In genomic region chr5:141640698-141641097, GRCh38 we compare ENCODE assay signal across 18 cellular contexts.
"Had no signal": no experiment of that assay in that cellular context is flagged by ENCODE, and none has a peak within 500 bp of the region (broad histone marks: within the 10 kb centered on the region; RNA-seq: fewer than 3 reads in every experiment).

No MANE protein-coding gene starts in this region.

- H3K36me3 ChIP-seq: breast epithelium, right atrium auricular region had no signal

- ATAC-seq: activated T-cell treated with anti-CD3 and anti-CD28 coated beads, Interleukin-2, amount 50 U/mL, for 72 hours; left cardiac atrium; lower lobe of right lung had no signal

- H3K4me3 ChIP-seq: breast epithelium, esophagus squamous epithelium, lower lobe of right lung, right atrium auricular region, SJSA1, skin epidermis, tibial nerve had no signal

- H3K9me3 ChIP-seq: breast epithelium, esophagus squamous epithelium, lower lobe of right lung, right atrium auricular region, SJSA1, tibial nerve had no signal

- H3K27me3 Mint-ChIP-seq: activated CD4-positive, alpha-beta T cell treated with anti-CD3 and anti-CD28 coated beads, Interleukin-2, amount 10 ng/mL, durations not matched to agents 7 days and 5 days had no signal

- H3K27me3 ChIP-seq: breast epithelium, esophagus squamous epithelium, right atrium auricular region, SJSA1, tibial nerve had no signal

- DNase-seq: activated CD4-positive, alpha-beta T cell treated with anti-CD3 and anti-CD28 coated beads, Interleukin-2, amount 10 ng/mL, durations not matched to agents 7 days and 5 days; activated naive CD4-positive, alpha-beta T cell treated with anti-CD3 and anti-CD28 coated beads, Interleukin-2, amount 50 U/mL, for 16 hours; activated T-cell treated with anti-CD3 and anti-CD28 coated beads, Interleukin-2, amount 50 U/mL, for 72 hours; anterior cingulate cortex; esophagus squamous epithelium; foreskin fibroblast; glutamatergic neuron; left cardiac atrium; lower lobe of right lung; posterior cingulate gyrus; stimulated activated CD4-positive, alpha-beta T cell treated with anti-CD3 and anti-CD28 coated beads, Interleukin-4, amount 100 ng/mL, for 4 hours; SW 1271 had no signal

- H3K9me3 Mint-ChIP-seq: activated CD4-positive, alpha-beta T cell treated with anti-CD3 and anti-CD28 coated beads, Interleukin-2, amount 10 ng/mL, durations not matched to agents 7 days and 5 days; activated T-cell treated with anti-CD3 and anti-CD28 coated beads, Interleukin-2, amount 50 U/mL, for 72 hours; mesothelial cell of epicardium had no signal

- H3K27ac Mint-ChIP-seq: activated T-cell treated with anti-CD3 and anti-CD28 coated beads, Interleukin-2, amount 50 U/mL, for 72 hours; mesothelial cell of epicardium had no signal

- H3K4me3 Mint-ChIP-seq: activated CD4-positive, alpha-beta T cell treated with anti-CD3 and anti-CD28 coated beads, Interleukin-2, amount 10 ng/mL, durations not matched to agents 7 days and 5 days; mesothelial cell of epicardium had no signal

- H3K27ac ChIP-seq: breast epithelium, esophagus squamous epithelium, lower lobe of right lung, right atrium auricular region, SJSA1, skin epidermis, tibial nerve had no signal
